In the genomic region with DNA sequence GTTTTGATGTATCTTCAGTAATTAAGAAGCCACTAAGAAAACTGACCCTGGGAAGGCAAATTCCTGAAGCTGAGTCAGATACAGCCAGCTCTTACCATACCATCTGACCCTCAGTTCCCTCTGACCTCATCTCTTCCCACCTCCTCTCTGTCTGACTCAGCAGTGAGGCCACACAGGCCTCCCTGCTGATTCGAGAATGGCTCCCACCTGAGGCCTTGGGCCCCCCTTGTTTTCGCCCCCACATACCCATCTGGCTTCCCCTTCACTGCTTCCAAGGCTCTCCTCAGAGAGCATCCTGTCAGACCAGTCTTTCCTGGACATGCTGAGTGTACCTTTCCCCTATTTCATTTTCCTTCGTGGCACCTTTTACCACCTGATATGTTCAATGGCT, we compare ENCODE assay signal across 1 cellular context.
TF ChIP-seq lines count a peak whose summit lies in the region.

No MANE protein-coding gene starts in this region.

TF ChIP-seq in WTC11, 78 proteins besides CTCF, POLR2A, EP300 and RAD21 (continued from another document):
- TF ChIP-seq, protein P1, sequence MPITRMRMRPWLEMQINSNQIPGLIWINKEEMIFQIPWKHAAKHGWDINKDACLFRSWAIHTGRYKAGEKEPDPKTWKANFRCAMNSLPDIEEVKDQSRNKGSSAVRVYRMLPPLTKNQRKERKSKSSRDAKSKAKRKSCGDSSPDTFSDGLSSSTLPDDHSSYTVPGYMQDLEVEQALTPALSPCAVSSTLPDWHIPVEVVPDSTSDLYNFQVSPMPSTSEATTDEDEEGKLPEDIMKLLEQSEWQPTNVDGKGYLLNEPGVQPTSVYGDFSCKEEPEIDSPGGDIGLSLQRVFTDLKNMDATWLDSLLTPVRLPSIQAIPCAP (CRISPR knock-in tag; IDR thresholded peaks at IDR 0.05): no peak
TF ChIP-seq in WTC11: peak in this region for 0.
